ENCODE assay signal across 8 cellular contexts in genomic region chr1:64745181-64745985, GRCh38. TPM values are rescaled to one million over a fixed set of nuclear protein-coding genes. Genes with fewer than 3 reads are reported as not detected.
A peak's percentile ranks its signal among the peaks of the same experiment; 100 is the strongest.
DNase-seq lines count a peak whose midpoint lies in the region; ATAC-seq and TF ChIP-seq lines count a peak whose summit lies in the region.

No MANE protein-coding gene starts in this region.

- no peak for TF ChIP-seq CTCF in neural cell (IDR thresholded peaks at IDR 0.05; ENCODE audit: poor library complexity, severe bottlenecking)

- H2AFZ ChIP-seq in neural cell (ENCODE audit: low read depth, low read length) = peak overlapping the region; percentile 46

- no peaks in the 10 kb centered on the region for H3K36me3 Mint-ChIP-seq in activated T-helper 17 cell treated with anti-CD3 and anti-CD28 coated beads, Interleukin-2, amount 50 U/mL, for 72 hours (ENCODE audit: low read depth)

- H3K4me3 Mint-ChIP-seq in activated T-helper 17 cell treated with anti-CD3 and anti-CD28 coated beads, Interleukin-2, amount 50 U/mL, for 72 hours = peak overlapping the region; percentile 73

- peaks cover 6% of the 10 kb centered on the region for H3K4me1 Mint-ChIP-seq in activated T-helper 17 cell treated with anti-CD3 and anti-CD28 coated beads, Interleukin-2, amount 50 U/mL, for 72 hours

- no peak overlapping the region for H3K27ac Mint-ChIP-seq in activated T-helper 17 cell treated with anti-CD3 and anti-CD28 coated beads, Interleukin-2, amount 50 U/mL, for 72 hours

- H3K4me2 ChIP-seq in neural cell (ENCODE audit: low read length) = peak overlapping the region; percentile 86

- no peak overlapping the region for H3K27ac ChIP-seq in neural cell (ENCODE audit: low read length)

- H3K9me3 ChIP-seq in neural cell (ENCODE audit: low read length) = no peaks in the 10 kb centered on the region

- DNase-seq in COR-L47 (lab: John Stamatoyannopoulos, UW) = peak; percentile 35
- peak; percentile 21 for DNase-seq in NCI-H446 treated with DMSO at 0.1 percent for 48 hours (lab: John Stamatoyannopoulos, UW)
- DNase-seq in fibroblast of the conjunctiva (ENCODE audit: low read depth) = peak; percentile 23
- DNase-seq in DMS153 treated with DMSO at 0.1 percent for 48 hours (lab: John Stamatoyannopoulos, UW; ENCODE audit: unreplicated experiment) = no peak
- no peak for DNase-seq in DMS114 treated with DMSO at 0.1 percent for 48 hours (lab: John Stamatoyannopoulos, UW; ENCODE audit: unreplicated experiment)

- H4K20me1 ChIP-seq in neural cell (ENCODE audit: insufficient read depth) = no peaks in the 10 kb centered on the region

- H3K36me3 ChIP-seq in neural cell (ENCODE audit: insufficient read depth, low read length) = no peaks in the 10 kb centered on the region

- H3K27me3 Mint-ChIP-seq in activated T-helper 17 cell treated with anti-CD3 and anti-CD28 coated beads, Interleukin-2, amount 50 U/mL, for 72 hours = no peaks in the 10 kb centered on the region

- H3K9ac ChIP-seq in neural cell (ENCODE audit: low read length) = peak overlapping the region; percentile 70

- H3K4me3 ChIP-seq in neural cell (ENCODE audit: low read length) = peak overlapping the region; percentile 86

- no peaks in the 10 kb centered on the region for H3K79me2 ChIP-seq in neural cell (replicated peaks; ENCODE audit: insufficient read depth, low read length)

- no peak for TF ChIP-seq RAD21 in neural cell (conservative IDR thresholded peaks at IDR 0.05)

- ATAC-seq in GM21528 (IDR thresholded peaks at IDR 0.05; ENCODE audit: low FRiP score, unreplicated experiment) = peak; percentile 21
- ATAC-seq in activated T-helper 17 cell treated with anti-CD3 and anti-CD28 coated beads, Interleukin-2, amount 50 U/mL, for 72 hours (replicated peaks) = peak; percentile 57

- H3F3A ChIP-seq in neural cell (ENCODE audit: insufficient read depth, low read length, poor library complexity, severe bottlenecking) = no peaks in the 10 kb centered on the region

- no peaks in the 10 kb centered on the region for H3K9me2 ChIP-seq in neural cell (ENCODE audit: insufficient read depth, low read length)

- H3K9me3 Mint-ChIP-seq in activated T-helper 17 cell treated with anti-CD3 and anti-CD28 coated beads, Interleukin-2, amount 50 U/mL, for 72 hours = no peaks in the 10 kb centered on the region

- no peaks in the 10 kb centered on the region for H3K27me3 ChIP-seq in neural cell (ENCODE audit: insufficient read depth, low read depth, low read length)

- TF ChIP-seq EP300 in neural cell (conservative IDR thresholded peaks at IDR 0.05; ENCODE audit: poor library complexity, severe bottlenecking) = no peak

TF ChIP-seq in neural cell, 6 proteins besides CTCF, POLR2A, EP300 and RAD21:
- no peak for TF ChIP-seq SMC3 (conservative IDR thresholded peaks at IDR 0.05; ENCODE audit: poor library complexity)

RNA-seq across cellular contexts. Expression of gene RAVER2, which starts 0.5 kb away (rescaled TPM):
- 1 to 10 TPM; 1.5 to 2.5 TPM for total RNA-seq in activated T-helper 17 cell treated with anti-CD3 and anti-CD28 coated beads, Interleukin-2, amount 50 U/mL, for 72 hours
- 8.1 and 8.3 TPM in 2 replicates for polyA plus RNA-seq in neural cell
- 13.9 and 16.9 TPM in 2 replicates for polyA minus RNA-seq in neural cell

Comparison
In these comparisons a context has a peak if more than half of its experiments do, and no peak if none do; other contexts are left out.
1. DNase-seq: peak in COR-L47 (single experiment), NCI-H446 treated with DMSO at 0.1 percent for 48 hours (single experiment) and fibroblast of the conjunctiva (single experiment); none in DMS153 treated with DMSO at 0.1 percent for 48 hours (single experiment) and DMS114 treated with DMSO at 0.1 percent for 48 hours (single experiment).